Comparison of ENCODE assay signal across 8 cellular contexts in the genomic region with DNA sequence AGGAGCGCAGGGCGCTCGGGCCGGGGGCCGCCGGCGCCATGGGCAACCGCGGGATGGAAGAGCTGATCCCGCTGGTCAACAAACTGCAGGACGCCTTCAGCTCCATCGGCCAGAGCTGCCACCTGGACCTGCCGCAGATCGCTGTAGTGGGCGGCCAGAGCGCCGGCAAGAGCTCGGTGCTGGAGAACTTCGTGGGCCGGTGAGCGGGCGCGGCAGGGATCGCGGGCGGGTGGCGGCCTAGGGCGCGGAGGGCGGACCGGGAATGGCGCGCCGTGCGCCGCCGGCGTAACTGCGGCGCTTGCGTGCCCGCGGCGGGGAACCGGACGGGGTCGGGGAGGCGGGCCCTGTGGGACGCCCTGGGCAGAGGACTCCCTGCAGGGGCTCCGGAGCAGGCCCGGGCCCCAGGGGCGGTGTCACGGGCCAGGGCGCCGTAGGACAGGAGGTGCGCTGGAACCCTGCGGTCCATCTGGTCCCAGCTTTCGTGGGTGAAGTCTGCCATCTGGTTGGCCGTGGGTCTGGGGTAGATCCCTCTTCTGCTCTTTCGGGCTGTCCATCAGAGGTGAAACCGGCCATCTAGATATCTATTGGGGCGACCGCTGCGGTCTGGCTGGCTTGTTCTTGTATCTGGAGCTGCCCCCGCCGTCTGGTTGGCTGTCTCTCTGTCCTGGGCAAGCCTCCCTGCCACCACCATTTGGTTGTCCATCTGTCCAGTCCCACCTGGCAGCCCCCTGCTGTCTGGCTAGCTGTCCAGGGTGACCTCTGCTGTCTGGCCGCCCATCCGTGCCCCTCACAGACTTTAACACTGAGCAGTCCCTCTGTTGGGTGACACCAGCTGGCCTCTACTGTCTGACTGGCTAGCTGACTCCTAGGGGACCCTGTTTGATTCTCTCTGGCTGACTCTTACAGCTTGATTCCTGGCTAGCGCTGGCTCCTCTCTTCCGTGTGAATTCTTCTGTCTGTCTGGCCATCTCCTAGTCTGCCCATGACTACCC. TPM values are rescaled to one million over a fixed set of nuclear protein-coding genes. Genes with fewer than 3 reads are reported as not detected.
DNase-seq lines count a peak whose midpoint lies in the region; ATAC-seq and TF ChIP-seq lines count a peak whose summit lies in the region.

No MANE protein-coding gene starts in this region.

- peak overlapping the region; percentile 93 to 99 (median 98) for H3K27ac ChIP-seq in heart right ventricle

- H3K36me3 Mint-ChIP-seq in activated naive CD4-positive, alpha-beta T cell treated with anti-CD3 and anti-CD28 coated beads, Interleukin-2, amount 50 U/mL, for 24 hours, result no peaks in the 10 kb centered on the region
- no peaks in the 10 kb centered on the region for H3K36me3 Mint-ChIP-seq in progenitor cell of endocrine pancreas (ENCODE audit: insufficient read depth)

- H3K4me3 Mint-ChIP-seq in activated naive CD4-positive, alpha-beta T cell treated with anti-CD3 and anti-CD28 coated beads, Interleukin-2, amount 50 U/mL, for 24 hours, result peak overlapping the region; percentile 98
- H3K4me3 Mint-ChIP-seq in progenitor cell of endocrine pancreas (ENCODE audit: low read depth), result peak overlapping the region; percentile 93

- H3K27me3 Mint-ChIP-seq in activated naive CD4-positive, alpha-beta T cell treated with anti-CD3 and anti-CD28 coated beads, Interleukin-2, amount 50 U/mL, for 24 hours, result no peaks in the 10 kb centered on the region
- no peaks in the 10 kb centered on the region for H3K27me3 Mint-ChIP-seq in progenitor cell of endocrine pancreas

- peak overlapping the region; percentile 61 to 100 (median 94) for H3K4me3 ChIP-seq in heart right ventricle

- 0 to 1% methylated on average over 58 to 70 of the region's 70 CpGs for whole genome bisulfite sequencing in heart right ventricle, 2 donors

- peaks cover 13 to 52% (median 37%) of the 10 kb centered on the region in 9 donors for H3K4me1 ChIP-seq in heart right ventricle

- peak; percentile 66 for DNase-seq in DMS53 (lab: John Stamatoyannopoulos, UW)
- DNase-seq in DMS53 treated with DMSO at 0.1 percent for 48 hours (lab: John Stamatoyannopoulos, UW; ENCODE audit: unreplicated experiment), result no peak
- DNase-seq in RPMI7951 (ENCODE audit: low read depth), result peak; percentile 47
- DNase-seq in heart right ventricle, result peak in 1 of 2 donors; percentile 58
- DNase-seq in progenitor cell of endocrine pancreas (ENCODE audit: low spot score, unreplicated experiment), result peak; percentile 28
- no peak for DNase-seq in NCI-H128 (lab: John Stamatoyannopoulos, UW; ENCODE audit: unreplicated experiment)

- intact Hi-C loops in heart right ventricle (cut with DNase I), result loop anchor here in 8 of 10 donors (2.0 to 10.0 kb wide), 9 partner anchors 34 to 149 kb away; no protein-coding TSS in a partner anchor

- H3K36me3 ChIP-seq in heart right ventricle, result peaks cover 0 to 34% (median 0%) of the 10 kb centered on the region in 9 donors

- peaks cover 45% of the 10 kb centered on the region for H3K4me1 Mint-ChIP-seq in activated naive CD4-positive, alpha-beta T cell treated with anti-CD3 and anti-CD28 coated beads, Interleukin-2, amount 50 U/mL, for 24 hours
- peaks cover 13% of the 10 kb centered on the region for H3K4me1 Mint-ChIP-seq in progenitor cell of endocrine pancreas (ENCODE audit: low read depth)

- TF ChIP-seq CTCF in heart right ventricle (IDR thresholded peaks at IDR 0.05) (peak in 1 of 9 donors; percentile 9), progenitor cell of endocrine pancreas (IDR thresholded peaks at IDR 0.05; ENCODE audit: unreplicated experiment) (no peak)

- no peaks in the 10 kb centered on the region for H3K9me3 Mint-ChIP-seq in activated naive CD4-positive, alpha-beta T cell treated with anti-CD3 and anti-CD28 coated beads, Interleukin-2, amount 50 U/mL, for 24 hours
- H3K9me3 Mint-ChIP-seq in progenitor cell of endocrine pancreas (ENCODE audit: low read depth), result no peaks in the 10 kb centered on the region

- no peaks in the 10 kb centered on the region for H3K9me3 ChIP-seq in heart right ventricle

- H3K27me3 ChIP-seq in heart right ventricle, result no peaks in the 10 kb centered on the region

- ATAC-seq in HG02798 (IDR thresholded peaks at IDR 0.05; ENCODE audit: poor library complexity, unreplicated experiment) (peak; percentile 10), heart right ventricle (peak in 4 of 8 donors; percentile 31 to 43 (median 36))

- H3K27ac Mint-ChIP-seq in activated naive CD4-positive, alpha-beta T cell treated with anti-CD3 and anti-CD28 coated beads, Interleukin-2, amount 50 U/mL, for 24 hours, result peak overlapping the region; percentile 92
- peak overlapping the region; percentile 95 for H3K27ac Mint-ChIP-seq in progenitor cell of endocrine pancreas

RNA-seq across cellular contexts. Expression of gene DNM2, which starts 0.6 kb away (rescaled TPM):
- total RNA-seq in RPMI7951 (2014; rRNA removed; shearing (Covaris generic)), result 46.6 and 77.3 TPM in 2 replicates
- 100 to 1,000 TPM; 118 to 206 (median 135) TPM for total RNA-seq in heart right ventricle
- polyA plus RNA-seq in heart right ventricle, result 100 to 1,000 TPM in 1 of 2 donors, 10 to 100 TPM in 1; 78.9 to 110 TPM
- 124 and 127 TPM in 2 replicates for total RNA-seq in progenitor cell of endocrine pancreas

RNA-seq across cellular contexts. Expression of gene QTRT1, which starts 17.3 kb away (rescaled TPM):
- total RNA-seq in RPMI7951 (2014; rRNA removed; shearing (Covaris generic)), result 18.4 and 25.5 TPM in 2 replicates
- 10 to 100 TPM; 24.3 to 33.1 (median 26.5) TPM for total RNA-seq in heart right ventricle
- 10 to 100 TPM; 43.6 to 92.3 TPM for polyA plus RNA-seq in heart right ventricle
- total RNA-seq in progenitor cell of endocrine pancreas, result 53.9 and 59.3 TPM in 2 replicates

Comparison
In these comparisons a context has a peak if more than half of its experiments do, and no peak if none do; other contexts are left out.
1. DNase-seq: peak in DMS53 (single experiment), RPMI7951 (single experiment) and progenitor cell of endocrine pancreas (single experiment); none in DMS53 treated with DMSO at 0.1 percent for 48 hours (single experiment) and NCI-H128 (single experiment).